In genomic region chr15:59656935-59657634, GRCh38 we compare ENCODE assay signal across 1 cellular context.
TF ChIP-seq lines count a peak whose summit lies in the region.

TSS of gene GTF2A2 (minus strand) at chr15:59657515. CDS start at chr15:59652277, 5,238 bp downstream.

TF ChIP-seq in GM12878, 131 proteins besides CTCF, POLR2A, EP300 and RAD21 (continued from another document and continues in another):
- TF ChIP-seq SKIL (IDR thresholded peaks at IDR 0.05; ENCODE audit: low read depth, poor library complexity, severe bottlenecking) (no peak), STAT1 (conservative IDR thresholded peaks at IDR 0.05) (0 out of 2 replicates have a peak, but pooled peaks have one; percentile 25), FOXM1 (IDR thresholded peaks at IDR 0.05; ENCODE audit: low read depth, low read length) (0 out of 2 replicates have a peak, but pooled peaks have one; percentile 20), ASH2L (IDR thresholded peaks at IDR 0.05; ENCODE audit: borderline replicate concordance, low read depth) (no peak; the same call in 1 of the 2 replicates), ZNF592 (IDR thresholded peaks at IDR 0.05) (no peak), CUX1 (IDR thresholded peaks at IDR 0.05; ENCODE audit: insufficient replicate concordance, low read depth, low read length) (peak; percentile 17), ZNF687 (IDR thresholded peaks at IDR 0.05) (peak; percentile 60; the same call in 1 of the 2 replicates), ESRRA (IDR thresholded peaks at IDR 0.05; ENCODE audit: low read length) (no peak), KLF5 (IDR thresholded peaks at IDR 0.05; ENCODE audit: partially characterized antibody) (no peak), NFIC (IDR thresholded peaks at IDR 0.05; ENCODE audit: low read depth, low read length) (0 out of 2 replicates have a peak, but pooled peaks have one; percentile 12), ZBED1 (IDR thresholded peaks at IDR 0.05; ENCODE audit: borderline replicate concordance) (no peak), YBX1 (IDR thresholded peaks at IDR 0.05) (no peak), RELA (IDR thresholded peaks at IDR 0.05; ENCODE audit: borderline replicate concordance, partially characterized antibody) (peak; percentile 57), NFXL1 (IDR thresholded peaks at IDR 0.05; ENCODE audit: borderline replicate concordance) (no peak), MYC (IDR thresholded peaks at IDR 0.05; ENCODE audit: insufficient read depth, insufficient read length, insufficient replicate concordance, low read length, severe bottlenecking) (no peak), ZBTB40 (IDR thresholded peaks at IDR 0.05; ENCODE audit: borderline replicate concordance) (peak; percentile 93), ZBTB11 (CRISPR knock-in tag; IDR thresholded peaks at IDR 0.05) (no peak), ZSCAN29 (IDR thresholded peaks at IDR 0.05) (no peak), CHD2 (IDR thresholded peaks at IDR 0.05; ENCODE audit: borderline replicate concordance, low read depth, low read length) (peak; percentile 32; the same call in 1 of the 2 replicates), NFYA (IDR thresholded peaks at IDR 0.05; ENCODE audit: borderline replicate concordance, low read depth, low read length) (no peak), TCF12 (IDR thresholded peaks at IDR 0.05; ENCODE audit: low read depth, low read length) (0 out of 2 replicates have a peak, but pooled peaks have one; percentile 44), PAX5 (IDR thresholded peaks at IDR 0.05; ENCODE audit: borderline replicate concordance, low read depth, low read length) (peak; percentile 53; the same call in 1 of the 2 replicates), FOS (IDR thresholded peaks at IDR 0.05; ENCODE audit: borderline replicate concordance, extremely low read depth, insufficient read length) (no peak), JUND (IDR thresholded peaks at IDR 0.05; ENCODE audit: low read depth, low read length) (no peak), BCL11A (IDR thresholded peaks at IDR 0.05; ENCODE audit: low read depth, low read length) (no peak), PAX8 (IDR thresholded peaks at IDR 0.05) (no peak), RCOR1 (conservative IDR thresholded peaks at IDR 0.05; ENCODE audit: low read depth, low read length) (no peak), WRNIP1 (IDR thresholded peaks at IDR 0.05; ENCODE audit: borderline replicate concordance, low read depth, low read length) (no peak), CREM (IDR thresholded peaks at IDR 0.05; ENCODE audit: low read depth) (peak; percentile 66; the same call in 1 of the 2 replicates)
